20 cellular contexts compared by ENCODE assay signal in the genomic region with DNA sequence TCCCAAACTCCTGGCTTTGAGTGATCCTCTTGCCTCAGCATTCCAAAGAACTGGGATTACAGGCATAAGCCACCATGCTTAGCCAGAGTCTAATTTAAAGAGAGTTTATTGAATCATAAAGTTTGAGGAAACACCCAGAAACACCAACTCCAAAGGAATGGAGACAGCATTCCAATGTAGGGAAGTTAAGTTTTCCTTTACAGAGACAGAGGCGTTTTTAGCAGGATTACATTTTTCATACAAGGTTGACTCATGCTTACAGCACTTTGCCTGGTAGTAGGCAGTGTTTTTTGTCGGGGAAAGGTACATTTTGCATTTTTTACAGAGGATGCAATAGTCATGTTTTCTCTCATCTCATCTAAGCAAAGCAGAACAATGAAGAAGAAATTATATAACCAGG. TPM values are rescaled to one million over a fixed set of nuclear protein-coding genes. Genes with fewer than 3 reads are reported as not detected.
DNase-seq lines count a peak whose midpoint lies in the region; ATAC-seq and TF ChIP-seq lines count a peak whose summit lies in the region.
"Had no signal": no experiment of that assay in that cellular context is flagged by ENCODE, and none has a peak within 500 bp of the region (broad histone marks: within the 10 kb centered on the region; RNA-seq: fewer than 3 reads in every experiment).

No MANE protein-coding gene starts in this region.

- ATAC-seq in GM18520 (IDR thresholded peaks at IDR 0.05; ENCODE audit: unreplicated experiment): no peak
- no peak for ATAC-seq in GM21367 (IDR thresholded peaks at IDR 0.05; ENCODE audit: unreplicated experiment)
- ATAC-seq: activated CD4-positive, alpha-beta T cell treated with anti-CD3 and anti-CD28 coated beads for 36 hours; T-helper 17 cell had no signal

- TF ChIP-seq CTCF in AG10803 (conservative IDR thresholded peaks at IDR 0.05; ENCODE audit: low read length): no peak

- DNase-seq in AG10803 (ENCODE audit: low read depth) (peak; percentile 90), NCI-H226 (peak; percentile 81), dedifferentiated amniotic fluid mesenchymal stem cell (ENCODE audit: extremely low spot score) (peak; percentile 93), myocyte (ENCODE audit: low read depth) (peak; percentile 12), iPS-NIHi7 (ENCODE audit: extremely low spot score) (no peak), HT-29 (ENCODE audit: low spot score) (no peak)
- DNase-seq: activated CD4-positive, alpha-beta T cell treated with anti-CD3 and anti-CD28 coated beads for 36 hours; activated naive CD8-positive, alpha-beta T cell treated with anti-CD3 and anti-CD28 coated beads for 36 hours; dermis blood vessel endothelial cell; DND-41; kidney; NCI-H1417; T-helper 17 cell had no signal

- H3K4me3 ChIP-seq in AG10803 (ENCODE audit: low read length): no peak overlapping the region
- H3K4me3 ChIP-seq: BLaER1, prostate gland, tibial nerve had no signal

RNA-seq across cellular contexts. Expression of gene OPN4, which starts 18.9 kb away (rescaled TPM):
- not detected in 2 replicates for total RNA-seq in myocyte
- not detected for polyA plus RNA-seq in myocyte (2012)
- total RNA-seq in HT-29 (2014; rRNA removed; shearing (Covaris generic)): not detected in 2 replicates
- total RNA-seq: activated CD4-positive, alpha-beta T cell treated with anti-CD3 and anti-CD28 coated beads for 36 hours; activated naive CD8-positive, alpha-beta T cell treated with anti-CD3 and anti-CD28 coated beads for 36 hours; dermis blood vessel endothelial cell; kidney; mucosa of gallbladder; NCI-H460; prostate gland; T-helper 17 cell had no signal

RNA-seq across cellular contexts. Expression of gene LDB3, which starts 32.9 kb away (rescaled TPM):
- total RNA-seq in myocyte: 107 and 137 TPM in 2 replicates
- polyA plus RNA-seq in myocyte (2012): 62.2 TPM
- not detected in 2 replicates for total RNA-seq in HT-29 (2014; rRNA removed; shearing (Covaris generic))
- total RNA-seq: dermis blood vessel endothelial cell, T-helper 17 cell had no signal

Comparison
In these comparisons a context has a peak if more than half of its experiments do, and no peak if none do; other contexts are left out.
1. DNase-seq: peak in AG10803 (single experiment), NCI-H226 (single experiment), dedifferentiated amniotic fluid mesenchymal stem cell (single experiment) and myocyte (single experiment); none in iPS-NIHi7 (single experiment) and HT-29 (single experiment).
2. RNA of gene LDB3, which starts 32.9 kb away (total RNA-seq): 107 to 137 TPM in myocyte; not detected in HT-29; every median in the first group is over 100 times any median in the second.